In genomic region chr1:114668373-114668772, GRCh38 we compare ENCODE assay signal across 24 cellular contexts. TPM values are rescaled to one million over a fixed set of nuclear protein-coding genes. Genes with fewer than 3 reads are reported as not detected.
A peak's percentile ranks its signal among the peaks of the same experiment; 100 is the strongest.
DNase-seq lines count a peak whose midpoint lies in the region; ATAC-seq and TF ChIP-seq lines count a peak whose summit lies in the region.
"Had no signal": no experiment of that assay in that cellular context is flagged by ENCODE, and none has a peak within 500 bp of the region (broad histone marks: within the 10 kb centered on the region; RNA-seq: fewer than 3 reads in every experiment).

No MANE protein-coding gene starts in this region.

- no peak for DNase-seq in left ventricle myocardium inferior
- no peak for DNase-seq in left ventricle myocardium superior
- peak; percentile 30 for DNase-seq in epithelial cell of esophagus (ENCODE audit: low read depth)
- DNase-seq in natural killer cell treated with Interleukin-12 subunit alpha and Interleukin-12 subunit beta and Interleukin-15 and Interleukin-18, amount 100 ng/mL, for 72 hours (ENCODE audit: low spot score), result no peak
- no peak for DNase-seq in H9
- DNase-seq: activated CD8-positive, alpha-beta T cell treated with anti-CD3 and anti-CD28 coated beads, Interleukin-2, amount 10 ng/mL, durations not matched to agents 7 days and 5 days; activated naive CD8-positive, alpha-beta T cell treated with anti-CD3 and anti-CD28 coated beads, Interleukin-2, amount 10 ng/mL, durations not matched to agents 7 days and 5 days; dermis blood vessel endothelial cell; NCI-H1436 treated with DMSO at 0.1 percent for 48 hours; NCI-H748 treated with DMSO at 0.1 percent for 48 hours; stimulated activated CD4-positive, alpha-beta T cell treated with anti-CD3 and anti-CD28 coated beads, Interleukin-4, amount 100 ng/mL, for 1 hour; stimulated activated naive CD8-positive, alpha-beta T cell treated with anti-CD3 and anti-CD28 coated beads, Interleukin-15, amount 100 ng/mL, for 72 hours; upper lobe of left lung had no signal

- H3K4me3 Mint-ChIP-seq in natural killer cell treated with Interleukin-12 subunit alpha and Interleukin-12 subunit beta and Interleukin-15 and Interleukin-18, amount 100 ng/mL, for 72 hours, result peak overlapping the region; percentile 87
- H3K4me3 Mint-ChIP-seq in H9, result peak overlapping the region in 1 of 2 experiments; percentile 93; a peak in 2 of 5 replicates

- no peak overlapping the region for H4K91ac ChIP-seq in H9 (ENCODE audit: insufficient read length, low read depth, low read length)

- no peaks in the 10 kb centered on the region for H3K79me1 ChIP-seq in H9 (ENCODE audit: insufficient read depth, low read depth, low read length, poor library complexity, severe bottlenecking)

- H3K9me3 ChIP-seq in left ventricle myocardium inferior (replicated peaks), result no peaks in the 10 kb centered on the region
- no peaks in the 10 kb centered on the region for H3K9me3 ChIP-seq in H9 (ENCODE audit: control insufficient read depth, low read depth, low read length)
- H3K9me3 ChIP-seq: BLaER1, upper lobe of left lung had no signal

- no peak overlapping the region for H3K4ac ChIP-seq in H9 (ENCODE audit: low read depth, low read length)

- no peak overlapping the region for H4K5ac ChIP-seq in H9 (ENCODE audit: insufficient read length, low read depth, low read length)

- H2BK15ac ChIP-seq in H9 (ENCODE audit: low read depth, low read length), result no peak overlapping the region

- H3K23me2 ChIP-seq in H9 (ENCODE audit: insufficient read length, low read depth, low read length, poor library complexity, severe bottlenecking), result peaks cover 14% of the 10 kb centered on the region

- no peaks in the 10 kb centered on the region for H3K79me2 ChIP-seq in H9 (ENCODE audit: insufficient read depth, low read length)

- H4K8ac ChIP-seq in H9 (replicated peaks; ENCODE audit: insufficient read length, low read depth, low read length), result no peak overlapping the region

- H2AK5ac ChIP-seq in H9 (ENCODE audit: insufficient read length, low read length), result no peak overlapping the region

- H3K36me3 ChIP-seq in left ventricle myocardium inferior, result no peaks in the 10 kb centered on the region
- H3K36me3 ChIP-seq: BLaER1, upper lobe of left lung had no signal

- H3K4me1 Mint-ChIP-seq in natural killer cell treated with Interleukin-12 subunit alpha and Interleukin-12 subunit beta and Interleukin-15 and Interleukin-18, amount 100 ng/mL, for 72 hours (ENCODE audit: low read depth in 2 of 2), result peaks cover 3 to 12% of the 10 kb centered on the region in 2 donors
- peaks cover 9% of the 10 kb centered on the region in 2 experiments for H3K4me1 Mint-ChIP-seq in H9

- H3K18ac ChIP-seq in H9 (ENCODE audit: insufficient read length, low read depth, low read length), result no peak overlapping the region

- H3K27me3 ChIP-seq in left ventricle myocardium inferior (ENCODE audit: low read depth) (no peaks in the 10 kb centered on the region), H9 (ENCODE audit: insufficient read depth, low read length) (no peaks in the 10 kb centered on the region)
- H3K27me3 ChIP-seq: upper lobe of left lung had no signal

- no peak overlapping the region for H3T11ph ChIP-seq in H9 (ENCODE audit: low read length)

- intact Hi-C loops in left ventricle myocardium inferior (cut with micrococcal nuclease), result no loop called here
- intact Hi-C loops in left ventricle myocardium superior (cut with micrococcal nuclease), result no loop called here

- TF ChIP-seq CTCF in left ventricle myocardium inferior (IDR thresholded peaks at IDR 0.05; ENCODE audit: borderline replicate concordance), result no peak
- no peak for TF ChIP-seq CTCF in epithelial cell of esophagus (IDR thresholded peaks at IDR 0.05; ENCODE audit: insufficient read depth, low read depth, low read length, missing control alignments)
- no peak for TF ChIP-seq CTCF in H9 (conservative IDR thresholded peaks at IDR 0.05)

- no peak overlapping the region for H3K9ac ChIP-seq in H9 (ENCODE audit: extremely low read depth, insufficient read length, low read length)
- H3K9ac ChIP-seq: BLaER1 had no signal

- H3K27me3 Mint-ChIP-seq in natural killer cell treated with Interleukin-12 subunit alpha and Interleukin-12 subunit beta and Interleukin-15 and Interleukin-18, amount 100 ng/mL, for 72 hours, result peaks cover 19 to 30% of the 10 kb centered on the region in 2 donors
- peaks cover 22% of the 10 kb centered on the region for H3K27me3 Mint-ChIP-seq in H9 (ENCODE audit: low read depth)

- H3K14ac ChIP-seq in H9 (ENCODE audit: insufficient read depth, low read length), result no peak overlapping the region

- no peak overlapping the region for H3K4me2 ChIP-seq in H9 (ENCODE audit: insufficient read depth, insufficient read length, low read length)

- no peak overlapping the region for H3K23ac ChIP-seq in H9 (ENCODE audit: insufficient read length, low read depth, low read length)

- no peaks in the 10 kb centered on the region for H3K36me3 Mint-ChIP-seq in natural killer cell treated with Interleukin-12 subunit alpha and Interleukin-12 subunit beta and Interleukin-15 and Interleukin-18, amount 100 ng/mL, for 72 hours
- H3K36me3 Mint-ChIP-seq in H9 (ENCODE audit: insufficient read depth in 1 of 3, low read depth in 3 of 3), result no peaks in the 10 kb centered on the region
- H3K36me3 Mint-ChIP-seq: activated naive CD8-positive, alpha-beta T cell treated with anti-CD3 and anti-CD28 coated beads, Interleukin-2, amount 10 ng/mL, durations not matched to agents 7 days and 5 days had no signal

- H2BK5ac ChIP-seq in H9 (ENCODE audit: insufficient read length, low read length), result no peak overlapping the region

- H3K4me1 ChIP-seq in left ventricle myocardium inferior (peaks cover 15% of the 10 kb centered on the region), H9 (ENCODE audit: insufficient read depth, low read length) (no peaks in the 10 kb centered on the region)

- no peaks in the 10 kb centered on the region for H4K20me1 ChIP-seq in H9 (ENCODE audit: control insufficient read depth, insufficient read depth, insufficient read length)
- H4K20me1 ChIP-seq: BLaER1 had no signal

- H3K27ac Mint-ChIP-seq in natural killer cell treated with Interleukin-12 subunit alpha and Interleukin-12 subunit beta and Interleukin-15 and Interleukin-18, amount 100 ng/mL, for 72 hours, result no peak overlapping the region
- H3K27ac Mint-ChIP-seq in H9, result no peak overlapping the region
- H3K27ac Mint-ChIP-seq: activated CD8-positive, alpha-beta T cell treated with anti-CD3 and anti-CD28 coated beads, Interleukin-2, amount 10 ng/mL, durations not matched to agents 7 days and 5 days; activated naive CD8-positive, alpha-beta T cell treated with anti-CD3 and anti-CD28 coated beads, Interleukin-2, amount 10 ng/mL, durations not matched to agents 7 days and 5 days; stimulated activated naive CD8-positive, alpha-beta T cell treated with anti-CD3 and anti-CD28 coated beads, Interleukin-15, amount 100 ng/mL, for 72 hours; T-helper 2 cell treated with Interferon-gamma antibody and Interleukin-4, amounts not matched to agents 5 μg/mL and 100 μg/mL, for 36 hours had no signal

- H3K56ac ChIP-seq in H9 (ENCODE audit: insufficient read length, low read depth, low read length), result no peak overlapping the region

- peak overlapping the region; percentile 83 for H3K4me3 ChIP-seq in left ventricle myocardium inferior
- H3K4me3 ChIP-seq in epithelial cell of esophagus (ENCODE audit: low read length), result peak overlapping the region; percentile 79

- ATAC-seq in left ventricle myocardium superior, result no peak
- no peak for ATAC-seq in natural killer cell treated with Interleukin-12 subunit alpha and Interleukin-12 subunit beta and Interleukin-15 and Interleukin-18, amount 100 ng/mL, for 72 hours
- ATAC-seq in HG03280 (IDR thresholded peaks at IDR 0.05; ENCODE audit: unreplicated experiment), result no peak
- no peak for ATAC-seq in GM21528 (IDR thresholded peaks at IDR 0.05; ENCODE audit: low FRiP score, unreplicated experiment)
- ATAC-seq in HG02623 (IDR thresholded peaks at IDR 0.05; ENCODE audit: unreplicated experiment), result no peak
- ATAC-seq: activated CD8-positive, alpha-beta T cell treated with anti-CD3 and anti-CD28 coated beads, Interleukin-2, amount 10 ng/mL, durations not matched to agents 7 days and 5 days; HepG2; left lobe of liver; stimulated activated naive CD8-positive, alpha-beta T cell treated with anti-CD3 and anti-CD28 coated beads, Interleukin-15, amount 100 ng/mL, for 72 hours had no signal

- WGBS in H9 (ENCODE audit: extremely low coverage, insufficient read length, low lambda C conversion rate), result 100% methylated on average over 3 of the region's 4 CpGs

- H3K9me3 Mint-ChIP-seq in natural killer cell treated with Interleukin-12 subunit alpha and Interleukin-12 subunit beta and Interleukin-15 and Interleukin-18, amount 100 ng/mL, for 72 hours, result no peaks in the 10 kb centered on the region
- H3K9me3 Mint-ChIP-seq in H9, result no peaks in the 10 kb centered on the region; a peak in 1 of 5 replicates
- H3K9me3 Mint-ChIP-seq: activated naive CD8-positive, alpha-beta T cell treated with anti-CD3 and anti-CD28 coated beads, Interleukin-2, amount 10 ng/mL, durations not matched to agents 7 days and 5 days; stimulated activated naive CD8-positive, alpha-beta T cell treated with anti-CD3 and anti-CD28 coated beads, Interleukin-15, amount 100 ng/mL, for 72 hours; T-helper 2 cell treated with Interferon-gamma antibody and Interleukin-4, amounts not matched to agents 5 μg/mL and 100 μg/mL, for 36 hours had no signal

- H2BK20ac ChIP-seq in H9 (ENCODE audit: low read depth, low read length, poor library complexity, severe bottlenecking), result no peak overlapping the region

- no peak overlapping the region for H2AFZ ChIP-seq in H9 (ENCODE audit: low read length)

- no peak overlapping the region for H2BK120ac ChIP-seq in H9 (ENCODE audit: low read depth, low read length, poor library complexity, severe bottlenecking)

- no peak overlapping the region for H2BK12ac ChIP-seq in H9 (ENCODE audit: insufficient read length, low read depth, low read length)

- H3K27ac ChIP-seq in left ventricle myocardium inferior (replicated peaks) (no peak overlapping the region), H9 (ENCODE audit: insufficient read length, low read depth, low read length) (no peak overlapping the region)
- H3K27ac ChIP-seq: BLaER1 had no signal

RNA-seq across cellular contexts. Expression of gene DENND2C, which starts 1.5 kb away (rescaled TPM):
- total RNA-seq in left ventricle myocardium inferior (3.2 TPM), left ventricle myocardium superior (4.2 TPM), H9 (2021) (3.4 and 3.6 TPM in 2 replicates)
- 1 to 10 TPM in 1 of 2 donors, under 1 TPM in 1; 0.81 to 1.2 TPM for total RNA-seq in natural killer cell treated with Interleukin-12 subunit alpha and Interleukin-12 subunit beta and Interleukin-15 and Interleukin-18, amount 100 ng/mL, for 72 hours

RNA-seq across cellular contexts. Expression of gene AMPD1, which starts 27.0 kb away (rescaled TPM):
- not detected for total RNA-seq in left ventricle myocardium inferior
- 0.10 TPM for total RNA-seq in left ventricle myocardium superior
- total RNA-seq in natural killer cell treated with Interleukin-12 subunit alpha and Interleukin-12 subunit beta and Interleukin-15 and Interleukin-18, amount 100 ng/mL, for 72 hours, result not detected
- total RNA-seq in H9 (2021), result not detected in 2 replicates
- total RNA-seq: activated CD8-positive, alpha-beta T cell treated with anti-CD3 and anti-CD28 coated beads, Interleukin-2, amount 10 ng/mL, durations not matched to agents 7 days and 5 days; activated naive CD8-positive, alpha-beta T cell treated with anti-CD3 and anti-CD28 coated beads, Interleukin-2, amount 10 ng/mL, durations not matched to agents 7 days and 5 days; dermis blood vessel endothelial cell; esophagus mucosa; glomerular endothelial cell; H1; HepG2; left lobe of liver; SK-MEL-5 had no signal

RNA-seq across cellular contexts. Expression of gene NRAS, which starts 48.2 kb away (rescaled TPM):
- total RNA-seq in left ventricle myocardium inferior, result 7.6 TPM
- total RNA-seq in left ventricle myocardium superior, result 6.9 TPM
- 10 to 100 TPM; 51.9 to 63.2 TPM for total RNA-seq in natural killer cell treated with Interleukin-12 subunit alpha and Interleukin-12 subunit beta and Interleukin-15 and Interleukin-18, amount 100 ng/mL, for 72 hours
- 72.9 and 73.4 TPM in 2 replicates for total RNA-seq in H9 (2021)
